1 cellular context compared by ENCODE assay signal in genomic region chr12:132130690-132131089, GRCh38.
TF ChIP-seq lines count a peak whose summit lies in the region.

No MANE protein-coding gene starts in this region.

TF ChIP-seq in HepG2, 621 proteins besides CTCF, POLR2A, EP300 and RAD21:
- no peak for TF ChIP-seq GMEB1 (CRISPR knock-in tag; IDR thresholded peaks at IDR 0.05; ENCODE audit: borderline replicate concordance)
- TF ChIP-seq AGO2 (optimal IDR thresholded peaks at IDR 0.05; ENCODE audit: low read depth, low read length): peak; percentile 75
